1 cellular context compared by ENCODE assay signal in genomic region chr10:35463105-35463867, GRCh38.
TF ChIP-seq lines count a peak whose summit lies in the region.

No MANE protein-coding gene starts in this region.

TF ChIP-seq in H1, 55 proteins besides CTCF, POLR2A, EP300 and RAD21:
- TF ChIP-seq MAX (IDR thresholded peaks at IDR 0.05) = no peak
